ENCODE assay signal across 8 cellular contexts in genomic region chr14:32075636-32076277, GRCh38. TPM values are rescaled to one million over a fixed set of nuclear protein-coding genes. Genes with fewer than 3 reads are reported as not detected.
A peak's percentile ranks its signal among the peaks of the same experiment; 100 is the strongest.
DNase-seq lines count a peak whose midpoint lies in the region; ATAC-seq, FAIRE-seq and TF ChIP-seq lines count a peak whose summit lies in the region.

No MANE protein-coding gene starts in this region.

- H3K4me3 Mint-ChIP-seq in activated T-cell treated with anti-CD3 and anti-CD28 coated beads, Interleukin-2, amount 50 U/mL, for 72 hours = peak overlapping the region; percentile 89 to 96

- no peak for TF ChIP-seq CTCF in AG10803 (conservative IDR thresholded peaks at IDR 0.05; ENCODE audit: low read length)

- H3K27ac Mint-ChIP-seq in activated T-cell treated with anti-CD3 and anti-CD28 coated beads, Interleukin-2, amount 50 U/mL, for 72 hours = peak overlapping the region; percentile 80

- no peaks in the 10 kb centered on the region for H3K36me3 ChIP-seq in neuron (ENCODE audit: insufficient read depth, low read length)

- H3K9me3 ChIP-seq in neuron (ENCODE audit: low read length) = no peaks in the 10 kb centered on the region

- peaks cover 4 to 5% of the 10 kb centered on the region in 2 donors for H3K36me3 Mint-ChIP-seq in activated T-cell treated with anti-CD3 and anti-CD28 coated beads, Interleukin-2, amount 50 U/mL, for 72 hours (ENCODE audit: insufficient read depth in 2 of 2)

- H3K4me1 ChIP-seq in neuron (ENCODE audit: insufficient read depth, low read length) = peaks cover 17% of the 10 kb centered on the region

- ATAC-seq in GM18870 (IDR thresholded peaks at IDR 0.05; ENCODE audit: unreplicated experiment) (peak; percentile 19), GM21390 (IDR thresholded peaks at IDR 0.05; ENCODE audit: unreplicated experiment) (no peak)
- ATAC-seq in activated T-cell treated with anti-CD3 and anti-CD28 coated beads, Interleukin-2, amount 50 U/mL, for 72 hours (replicated peaks in 1 of 2) = peak; percentile 28 to 32

- DNase-seq in AG10803 (ENCODE audit: low read depth) (peak; percentile 18), HTR-8/SVneo (ENCODE audit: insufficient read length, low spot score) (peak; percentile 58), glomerular visceral epithelial cell (ENCODE audit: extremely low spot score) (peak; percentile 23), NCI-H1105 (lab: John Stamatoyannopoulos, UW) (no peak)
- DNase-seq in activated T-cell treated with anti-CD3 and anti-CD28 coated beads, Interleukin-2, amount 50 U/mL, for 72 hours = no peak

- no peak for FAIRE-seq in HTR-8/SVneo (lab: Jason Lieb, UNC)

- no peaks in the 10 kb centered on the region for H3K27me3 ChIP-seq in neuron (ENCODE audit: insufficient read depth, low read length)

- no peaks in the 10 kb centered on the region for H3K9me3 Mint-ChIP-seq in activated T-cell treated with anti-CD3 and anti-CD28 coated beads, Interleukin-2, amount 50 U/mL, for 72 hours

- H3K27me3 Mint-ChIP-seq in activated T-cell treated with anti-CD3 and anti-CD28 coated beads, Interleukin-2, amount 50 U/mL, for 72 hours (ENCODE audit: low read depth) = peaks cover 13% of the 10 kb centered on the region

- peaks cover 23% of the 10 kb centered on the region for H3K4me1 Mint-ChIP-seq in activated T-cell treated with anti-CD3 and anti-CD28 coated beads, Interleukin-2, amount 50 U/mL, for 72 hours (ENCODE audit: low read depth)

- peak overlapping the region; percentile 96 for H2AFZ ChIP-seq in neuron (ENCODE audit: low read depth, low read length)

- H3K4me3 ChIP-seq in AG10803 (ENCODE audit: low read length) (peak overlapping the region; percentile 85), neuron (ENCODE audit: low read length) (peak overlapping the region; percentile 94)

RNA-seq across cellular contexts. Expression of gene ARHGAP5, which starts 1.3 kb away (rescaled TPM):
- total RNA-seq in activated T-cell treated with anti-CD3 and anti-CD28 coated beads, Interleukin-2, amount 50 U/mL, for 72 hours = 10 to 100 TPM; 29.5 to 42.8 TPM

Comparison
In these comparisons a context has a peak if more than half of its experiments do, and no peak if none do; other contexts are left out.
1. DNase-seq: peak in AG10803 (single experiment), HTR-8/SVneo (single experiment) and glomerular visceral epithelial cell (single experiment); none in activated T-cell treated with anti-CD3 and anti-CD28 coated beads, Interleukin-2, amount 50 U/mL, for 72 hours (0 of 2) and NCI-H1105 (single experiment).